In the genomic region with DNA sequence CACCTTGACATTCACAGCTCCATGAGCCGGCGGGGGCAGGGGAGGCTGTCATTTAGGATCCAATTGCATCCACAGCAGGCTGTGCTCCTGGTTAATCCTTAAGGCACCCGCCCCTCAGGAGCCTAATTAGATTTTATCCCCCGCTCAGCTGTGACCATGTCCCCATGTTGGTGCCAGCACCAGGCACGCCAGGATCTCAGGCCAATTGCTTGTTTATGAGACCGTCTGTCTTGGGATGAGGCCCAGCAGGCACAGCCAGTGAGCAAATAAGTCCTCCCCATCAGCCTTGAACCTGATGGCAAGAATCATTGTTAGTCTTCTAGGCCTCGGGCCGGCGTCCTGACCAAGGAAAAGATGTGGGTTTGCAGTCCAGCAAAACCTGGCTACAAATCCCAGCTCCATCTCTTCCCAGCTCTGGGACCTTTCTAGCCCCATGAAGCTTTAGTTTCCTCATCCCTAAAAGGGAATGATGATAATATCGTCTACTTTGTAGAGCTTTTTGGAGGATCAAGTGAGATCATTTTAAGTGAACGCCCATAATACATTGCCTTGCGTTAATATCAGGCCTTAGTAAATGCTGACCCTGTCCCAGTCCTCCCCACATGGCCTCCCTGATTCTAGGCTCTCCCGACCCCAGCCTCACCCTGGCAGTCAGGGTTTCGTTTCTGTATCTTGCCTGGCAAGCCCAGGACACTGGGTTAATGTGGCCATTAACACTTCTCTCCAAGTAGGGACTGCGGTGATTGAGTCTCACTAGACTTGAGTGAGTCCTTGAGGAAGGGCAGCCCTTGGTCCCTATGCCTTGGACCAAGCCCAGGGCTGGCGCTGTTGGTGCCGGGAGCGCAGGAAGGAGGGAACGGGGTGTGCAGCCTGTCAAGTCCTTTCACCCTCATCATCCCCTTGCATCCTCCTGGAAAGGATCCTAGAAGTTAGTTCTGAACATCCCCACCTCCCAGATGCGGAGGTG, we compare ENCODE assay signal across 11 cellular contexts. TPM values are rescaled to one million over a fixed set of nuclear protein-coding genes. Genes with fewer than 3 reads are reported as not detected.
DNase-seq lines count a peak whose midpoint lies in the region; ATAC-seq, FAIRE-seq and TF ChIP-seq lines count a peak whose summit lies in the region.
"Had no signal": no experiment of that assay in that cellular context is flagged by ENCODE, and none has a peak within 500 bp of the region (broad histone marks: within the 10 kb centered on the region; RNA-seq: fewer than 3 reads in every experiment).

No MANE protein-coding gene starts in this region.

- no peaks in the 10 kb centered on the region for H3K9me3 ChIP-seq in HepG2 (ENCODE audit: low read length)
- peaks cover 0 to 3% (median 1%) of the 10 kb centered on the region in 4 donors for H3K9me3 ChIP-seq in stomach

- no TSS peak for BruUV-seq in HepG2 (replicated peaks; lab: Mats Ljungman, UMichigan)

- H3K4me1 ChIP-seq in HepG2 (ENCODE audit: insufficient read depth, low read length) (no peaks in the 10 kb centered on the region), stomach (peaks cover 4 to 25% (median 18%) of the 10 kb centered on the region in 4 donors)

- H3K27ac ChIP-seq in HepG2 (ENCODE audit: extremely low read length, insufficient read depth, low read length) = no peak overlapping the region
- peak overlapping the region in 4 of 5 donors; percentile 65 to 81 (median 76) for H3K27ac ChIP-seq in stomach
- H3K27ac ChIP-seq: epithelial cell of prostate had no signal

- H3K36me3 Mint-ChIP-seq in stimulated activated effector memory CD8-positive, alpha-beta T cell treated with anti-CD3 and anti-CD28 coated beads, Interleukin-12 subunit alpha, Interleukin-12 subunit beta, amount 100 ng/mL, for 72 hours = no peaks in the 10 kb centered on the region

- DNase-seq in NCI-H1694 (lab: John Stamatoyannopoulos, UW) (peak; percentile 87), cerebellum (ENCODE audit: low spot score) (peak; percentile 91), HepG2 (ENCODE audit: low spot score) (no peak), stomach (no peak), NCI-H187 (lab: John Stamatoyannopoulos, UW) (no peak), OCI-M2 (lab: John Stamatoyannopoulos, UW; ENCODE audit: unreplicated experiment) (no peak)
- no peak for DNase-seq in stimulated activated effector memory CD8-positive, alpha-beta T cell treated with anti-CD3 and anti-CD28 coated beads, Interleukin-12 subunit alpha, Interleukin-12 subunit beta, amount 100 ng/mL, for 72 hours (ENCODE audit: low spot score in 2 of 2)
- DNase-seq in activated naive CD4-positive, alpha-beta T cell (lab: John Stamatoyannopoulos, UW) = no peak

- H3K4me2 ChIP-seq in HepG2 (ENCODE audit: low read depth, low read length) = no peak overlapping the region

- H3K36me3 ChIP-seq in HepG2 (replicated peaks in 1 of 2; ENCODE audit: control insufficient read depth in 1 of 2, insufficient read depth in 2 of 2, low read length in 2 of 2) = no peaks in the 10 kb centered on the region
- no peaks in the 10 kb centered on the region for H3K36me3 ChIP-seq in stomach

- H3K4me3 Mint-ChIP-seq in stimulated activated effector memory CD8-positive, alpha-beta T cell treated with anti-CD3 and anti-CD28 coated beads, Interleukin-12 subunit alpha, Interleukin-12 subunit beta, amount 100 ng/mL, for 72 hours = no peak overlapping the region
- H3K4me3 Mint-ChIP-seq: activated naive CD4-positive, alpha-beta T cell treated with anti-CD3 and anti-CD28 coated beads, Interleukin-2, amount 50 U/mL, for 24 hours had no signal

- no peak for TF ChIP-seq RAD21 in HepG2 (CRISPR knock-in tag; IDR thresholded peaks at IDR 0.05)

- no peak overlapping the region for H3K27ac Mint-ChIP-seq in stimulated activated effector memory CD8-positive, alpha-beta T cell treated with anti-CD3 and anti-CD28 coated beads, Interleukin-12 subunit alpha, Interleukin-12 subunit beta, amount 100 ng/mL, for 72 hours
- H3K27ac Mint-ChIP-seq: activated naive CD4-positive, alpha-beta T cell treated with anti-CD3 and anti-CD28 coated beads, Interleukin-2, amount 50 U/mL, for 24 hours had no signal

- in situ Hi-C loops in HepG2 (cut with HindIII; ENCODE audit: extremely low pct_ligation_motif_present, low pct_unique_long_range_greater_than_20kb) = loop anchor here (5.0 to 25.0 kb wide), 2 partner anchors 166 to 581 kb away; partner anchors contain the start of genes ALX4 and TSPAN18

- H4K20me1 ChIP-seq in HepG2 (ENCODE audit: insufficient read depth, low read length) = no peaks in the 10 kb centered on the region

- H3K27me3 ChIP-seq in HepG2 (ENCODE audit: control insufficient read depth in 1 of 2, insufficient read depth in 2 of 2, low read length in 2 of 2) (peaks cover 0 to 1% of the 10 kb centered on the region in 2 experiments; a peak in 1 of 5 replicates), stomach (peaks cover 0 to 13% (median 8%) of the 10 kb centered on the region in 3 donors)

- H3K4me1 Mint-ChIP-seq in stimulated activated effector memory CD8-positive, alpha-beta T cell treated with anti-CD3 and anti-CD28 coated beads, Interleukin-12 subunit alpha, Interleukin-12 subunit beta, amount 100 ng/mL, for 72 hours = peaks cover 12% of the 10 kb centered on the region
- H3K4me1 Mint-ChIP-seq: activated naive CD4-positive, alpha-beta T cell treated with anti-CD3 and anti-CD28 coated beads, Interleukin-2, amount 50 U/mL, for 24 hours had no signal

- FAIRE-seq in HepG2 (lab: Jason Lieb, UNC) = no peak

- H3K79me2 ChIP-seq in HepG2 (ENCODE audit: insufficient read depth, low read length) = no peaks in the 10 kb centered on the region

- WGBS in HepG2 (ENCODE audit: low lambda C conversion rate) = 47% methylated on average over 7 of the region's 20 CpGs
- 51 to 68% (median 63%) methylated on average over 18 to 20 of the region's 20 CpGs for WGBS in stomach, 5 donors

- H3K4me3 ChIP-seq in HepG2 (replicated peaks in 1 of 3; ENCODE audit: insufficient read depth in 1 of 3, low read depth in 2 of 3, low read length in 3 of 3) (no peak overlapping the region), stomach (no peak overlapping the region)
- H3K4me3 ChIP-seq: skin epidermis had no signal

- ATAC-seq in HepG2 = no peak; the same call in 2 of the 3 replicates
- no peak for ATAC-seq in stimulated activated effector memory CD8-positive, alpha-beta T cell treated with anti-CD3 and anti-CD28 coated beads, Interleukin-12 subunit alpha, Interleukin-12 subunit beta, amount 100 ng/mL, for 72 hours

- no peak overlapping the region for H3K9ac ChIP-seq in HepG2 (ENCODE audit: insufficient read depth, low read depth, low read length)

- CTCF ChIA-PET in HepG2 (lab: Yijun Ruan, JAX; ENCODE audit: low intra/inter-chr PET ratio, low total read pairs) = interaction anchor here (1.6 kb wide), 1 partner anchor 272 kb away, joined by 7 read pairs; no protein-coding TSS in a partner anchor

- TF ChIP-seq EP300 in HepG2 (IDR thresholded peaks at IDR 0.05; ENCODE audit: low read depth in 2 of 2, low read length in 2 of 2) = no peak
- no peak for TF ChIP-seq EP300 in HepG2 (CRISPR knock-in tag; IDR thresholded peaks at IDR 0.05; ENCODE audit: borderline replicate concordance)
- no peak for TF ChIP-seq EP300 in stomach (IDR thresholded peaks at IDR 0.05)

- no peak for TF ChIP-seq POLR2A in HepG2 (IDR thresholded peaks at IDR 0.05; ENCODE audit: insufficient read depth in 1 of 2, low read depth in 2 of 2, low read length in 2 of 2)
- TF ChIP-seq POLR2A in stomach (IDR thresholded peaks at IDR 0.05) = no peak

- POLR2A ChIA-PET in HepG2 (lab: Yijun Ruan, JAX) = no interaction called here

- intact Hi-C loops in HepG2 (cut with micrococcal nuclease; ENCODE audit: unreplicated experiment) (loop anchor here (1.0 kb wide), 1 partner anchor 272 kb away; no protein-coding TSS in a partner anchor), stomach (cut with DNase I; ENCODE audit: low total_unique reads) (no loop called here)

- no peak overlapping the region for H2AFZ ChIP-seq in HepG2 (ENCODE audit: low read length)

- no peak for TF ChIP-seq CTCF in HepG2 (CRISPR knock-in tag; IDR thresholded peaks at IDR 0.05)
- no peak for TF ChIP-seq CTCF in stomach (IDR thresholded peaks at IDR 0.05)

- no peaks in the 10 kb centered on the region for H3K9me3 Mint-ChIP-seq in stimulated activated effector memory CD8-positive, alpha-beta T cell treated with anti-CD3 and anti-CD28 coated beads, Interleukin-12 subunit alpha, Interleukin-12 subunit beta, amount 100 ng/mL, for 72 hours
- H3K9me3 Mint-ChIP-seq: activated naive CD4-positive, alpha-beta T cell treated with anti-CD3 and anti-CD28 coated beads, Interleukin-2, amount 50 U/mL, for 24 hours had no signal

TF ChIP-seq in HepG2, 621 proteins besides CTCF, POLR2A, EP300 and RAD21:
- TF ChIP-seq ZMAT5 (CRISPR knock-in tag; IDR thresholded peaks at IDR 0.05; ENCODE audit: borderline replicate concordance, low read depth) (no peak), SP2 (CRISPR knock-in tag; IDR thresholded peaks at IDR 0.05) (0 out of 2 replicates have a peak, but pooled peaks have one; percentile 18)

RNA-seq across cellular contexts. Expression of gene TP53I11, which starts 57.1 kb away (rescaled TPM):
- total RNA-seq in cerebellum (14.4 TPM), HepG2 (2016; rRNA removed; fragmentation: Illumina TruSeq; extraction: Trizol) (not detected in 2 replicates), stomach (100 to 1,000 TPM in 1 of 5 donors, 10 to 100 TPM in 4; 27.2 to 155 (median 31.6) TPM)
- not detected in 2 replicates for total RNA-seq in HepG2 (2016; cell fraction: cytosol; rRNA removed; fragmentation: Illumina TruSeq; extraction: Trizol; ENCODE audit: low read depth)
- not detected in 2 replicates for total RNA-seq in HepG2 (2016; cell fraction: insoluble cytoplasmic fraction; rRNA removed; fragmentation: Illumina TruSeq; extraction: Trizol)
- total RNA-seq in HepG2 (2016; cell fraction: membrane; rRNA removed; fragmentation: Illumina TruSeq; extraction: Trizol) = not detected in 2 replicates
- total RNA-seq in HepG2 (2016; cell fraction: nucleus; rRNA removed; fragmentation: Illumina TruSeq; extraction: Trizol) = not detected in 2 replicates
- polyA plus RNA-seq in HepG2 (2011; rRNA removed) (not detected in 2 replicates), stomach (10 to 100 TPM; 12.4 to 27.1 (median 18.5) TPM)
- not detected in 2 replicates for polyA plus RNA-seq in HepG2 (2011; cell fraction: cytosol; rRNA removed)
- polyA plus RNA-seq in HepG2 (2011; cell fraction: nucleus; rRNA removed) = not detected in 2 replicates
- polyA plus RNA-seq in HepG2 (2012) = not detected in 2 replicates
- not detected in 2 replicates for polyA plus RNA-seq in HepG2 (2016; cell fraction: cytosol; fragmentation: Illumina TruSeq; extraction: Trizol; ENCODE audit: low read depth)
- not detected in 2 replicates for polyA plus RNA-seq in HepG2 (2016; cell fraction: insoluble cytoplasmic fraction; fragmentation: Illumina TruSeq; extraction: Trizol; ENCODE audit: low read depth)
- not detected in 2 replicates for polyA plus RNA-seq in HepG2 (2016; cell fraction: membrane; fragmentation: Illumina TruSeq; extraction: Trizol; ENCODE audit: low read depth)
- not detected in 2 replicates for polyA plus RNA-seq in HepG2 (2016; cell fraction: nucleus; fragmentation: Illumina TruSeq; extraction: Trizol; ENCODE audit: insufficient read depth, low read depth)
- 1.0 TPM in 1 of 2 replicates, not detected in the other for polyA minus RNA-seq in HepG2 (2011; rRNA and poly(A)+ RNA removed; ENCODE audit: low replicate concordance)
- not detected in 2 replicates for polyA minus RNA-seq in HepG2 (2011; cell fraction: cytosol; rRNA and poly(A)+ RNA removed)
- not detected in 2 replicates for polyA minus RNA-seq in HepG2 (2011; cell fraction: nucleus; rRNA and poly(A)+ RNA removed)

Comparison
In these comparisons a context has a peak if more than half of its experiments do, and no peak if none do; other contexts are left out.
1. DNase-seq: peak in NCI-H1694 (single experiment) and cerebellum (single experiment); none in HepG2 (single experiment), stomach (single experiment), stimulated activated effector memory CD8-positive, alpha-beta T cell treated with anti-CD3 and anti-CD28 coated beads, Interleukin-12 subunit alpha, Interleukin-12 subunit beta, amount 100 ng/mL, for 72 hours (0 of 2), NCI-H187 (0 of 2), activated naive CD4-positive, alpha-beta T cell (0 of 4) and OCI-M2 (single experiment).
2. RNA of gene TP53I11, which starts 57.1 kb away (total RNA-seq): 27.2 to 155 TPM in stomach and 14.4 TPM in cerebellum (single experiment); not detected in HepG2; every median in the first group is over 10 times any median in the second.